In genomic region chr16:12539185-12539929, GRCh38 we compare ENCODE assay signal across 8 cellular contexts.
DNase-seq lines count a peak whose midpoint lies in the region; ATAC-seq, FAIRE-seq and TF ChIP-seq lines count a peak whose summit lies in the region.

No MANE protein-coding gene starts in this region.

- H4K20me1 ChIP-seq in keratinocyte (ENCODE audit: control insufficient read depth, extremely low read depth, insufficient read depth, low read length), result no peaks in the 10 kb centered on the region

- peaks cover 5% of the 10 kb centered on the region for H3K9me1 ChIP-seq in keratinocyte (ENCODE audit: control insufficient read depth, extremely low read depth, insufficient read depth, low read length)

- H3K18ac ChIP-seq in neuronal stem cell (ENCODE audit: low read length), result no peak overlapping the region

- no peak overlapping the region for H2AK5ac ChIP-seq in neuronal stem cell (ENCODE audit: low read depth, low read length)

- dilution Hi-C loops in keratinocyte (cut with MboI; ENCODE audit: extremely low pct_ligation_motif_present, low sequenced_read_pairs), result no loop called here

- no peak overlapping the region for H2BK120ac ChIP-seq in neuronal stem cell (ENCODE audit: low read depth, low read length)

- no peak overlapping the region for H2BK12ac ChIP-seq in neuronal stem cell (ENCODE audit: low read length)

- no peak overlapping the region for H3K4ac ChIP-seq in neuronal stem cell (ENCODE audit: low read length)

- H3K4me1 ChIP-seq in keratinocyte (ENCODE audit: control insufficient read depth, extremely low read depth, insufficient read depth, low read length), result peaks cover 20% of the 10 kb centered on the region
- no peaks in the 10 kb centered on the region for H3K4me1 ChIP-seq in neuronal stem cell (ENCODE audit: control insufficient read depth in 2 of 2, insufficient read depth in 1 of 2, low read depth in 1 of 2, low read length in 2 of 2)
- H3K4me1 ChIP-seq in left lung, result peaks cover 0 to 8% of the 10 kb centered on the region in 2 donors

- FAIRE-seq in keratinocyte (lab: Jason Lieb, UNC), result peak; percentile 5

- no peak overlapping the region for H3K4me3 Mint-ChIP-seq in T-helper 17 cell

- H3K9ac ChIP-seq in keratinocyte (ENCODE audit: control insufficient read depth, extremely low read depth, insufficient read depth, low read length), result no peak overlapping the region
- H3K9ac ChIP-seq in neuronal stem cell (ENCODE audit: low read depth, low read length, poor library complexity), result no peak overlapping the region

- no peaks in the 10 kb centered on the region for H3K36me3 ChIP-seq in GM06990 (ENCODE audit: control insufficient read depth, insufficient read depth, low read length)
- H3K36me3 ChIP-seq in keratinocyte (ENCODE audit: control insufficient read depth in 2 of 2, extremely low read depth in 1 of 2, insufficient read depth in 2 of 2, low read length in 2 of 2), result no peaks in the 10 kb centered on the region
- no peaks in the 10 kb centered on the region for H3K36me3 ChIP-seq in neuronal stem cell (replicated peaks in 1 of 2; ENCODE audit: control insufficient read depth in 2 of 2, insufficient read depth in 2 of 2, low read length in 2 of 2)
- H3K36me3 ChIP-seq in left lung, result no peaks in the 10 kb centered on the region

- no peak overlapping the region for H2BK15ac ChIP-seq in neuronal stem cell (ENCODE audit: low read length)

- H4K8ac ChIP-seq in neuronal stem cell (ENCODE audit: low read depth, low read length), result no peak overlapping the region

- TF ChIP-seq CTCF in GM06990 (IDR thresholded peaks at IDR 0.05; ENCODE audit: insufficient read depth, low read length, poor library complexity, severe bottlenecking) (no peak), HFF-Myc (IDR thresholded peaks at IDR 0.05; ENCODE audit: low read depth, low read length, missing control alignments) (no peak), keratinocyte (optimal IDR thresholded peaks at IDR 0.05 in 1 of 3, IDR thresholded peaks at IDR 0.05 in 1 of 3, conservative IDR thresholded peaks at IDR 0.05 in 1 of 3; ENCODE audit: extremely low read depth in 1 of 3, insufficient read depth in 2 of 3, low read length in 3 of 3) (no peak), left lung (IDR thresholded peaks at IDR 0.05) (no peak)

- WGBS in neuronal stem cell (ENCODE audit: extremely low coverage in 2 of 2, insufficient read length in 2 of 2, insufficient replicate concordance in 1 of 2), 2 donors, result no CpG with 5 or more reads among the region's 8 CpGs

- H3K14ac ChIP-seq in neuronal stem cell (ENCODE audit: low read length), result no peak overlapping the region

- ATAC-seq in T-helper 17 cell (peak; percentile 26), left lung (no peak)

- H3K4me1 Mint-ChIP-seq in T-helper 17 cell, result peaks cover 31% of the 10 kb centered on the region

- DNase-seq in GM06990 (ENCODE audit: extremely low read depth, insufficient read length) (peak; percentile 68), HFF-Myc (ENCODE audit: extremely low read depth, low read depth) (peak; percentile 52), T-helper 17 cell (no peak), keratinocyte (ENCODE audit: low read depth, low spot score) (no peak), GF-D8 (lab: John Stamatoyannopoulos, UW) (no peak), neuronal stem cell (ENCODE audit: low spot score) (no peak), DMS153 (lab: John Stamatoyannopoulos, UW) (no peak), left lung (no peak)

- H3K79me2 ChIP-seq in keratinocyte (ENCODE audit: control insufficient read depth, insufficient read depth, low read length), result no peaks in the 10 kb centered on the region

- no peak overlapping the region for H3K4me3 ChIP-seq in GM06990 (replicated peaks; ENCODE audit: low read depth, low read length)
- no peak overlapping the region for H3K4me3 ChIP-seq in HFF-Myc (replicated peaks; ENCODE audit: low read depth, low read length)
- no peak overlapping the region for H3K4me3 ChIP-seq in keratinocyte (ENCODE audit: control insufficient read depth in 2 of 3, extremely low read depth in 1 of 3, insufficient read depth in 2 of 3, low read depth in 1 of 3, low read length in 3 of 3)
- H3K4me3 ChIP-seq in neuronal stem cell (ENCODE audit: low read length in 2 of 2), result no peak overlapping the region
- H3K4me3 ChIP-seq in left lung, result no peak overlapping the region

- H3K23ac ChIP-seq in neuronal stem cell (ENCODE audit: low read depth, low read length, poor library complexity), result no peak overlapping the region

- H3K27ac ChIP-seq in keratinocyte (ENCODE audit: control insufficient read depth, insufficient read depth, low read length), result peak overlapping the region; percentile 57
- H3K27ac ChIP-seq in neuronal stem cell (replicated peaks; ENCODE audit: low read length), result no peak overlapping the region
- H3K27ac ChIP-seq in left lung, result no peak overlapping the region

- H4K91ac ChIP-seq in neuronal stem cell (ENCODE audit: low read depth, low read length, poor library complexity), result no peak overlapping the region

- no peaks in the 10 kb centered on the region for H3K27me3 Mint-ChIP-seq in T-helper 17 cell

- no peaks in the 10 kb centered on the region for H3K79me1 ChIP-seq in neuronal stem cell (ENCODE audit: low read depth, low read length)

- H3K36me3 Mint-ChIP-seq in T-helper 17 cell (ENCODE audit: low read depth), result no peaks in the 10 kb centered on the region

- peak overlapping the region; percentile 75 for H3K4me2 ChIP-seq in keratinocyte (ENCODE audit: control insufficient read depth, extremely low read depth, insufficient read depth, low read depth, low read length)
- no peak overlapping the region for H3K4me2 ChIP-seq in neuronal stem cell (ENCODE audit: insufficient read depth, low read length, poor library complexity, severe bottlenecking)

- no peaks in the 10 kb centered on the region for H3K27me3 ChIP-seq in GM06990 (replicated peaks; ENCODE audit: control insufficient read depth, insufficient read depth, low read length)
- H3K27me3 ChIP-seq in keratinocyte (ENCODE audit: control insufficient read depth, extremely low read depth, insufficient read depth, low read length), result no peaks in the 10 kb centered on the region
- H3K27me3 ChIP-seq in neuronal stem cell (ENCODE audit: control insufficient read depth in 3 of 3, insufficient read depth in 3 of 3, low read depth in 1 of 3, low read length in 3 of 3), result no peaks in the 10 kb centered on the region
- no peaks in the 10 kb centered on the region for H3K27me3 ChIP-seq in left lung

- no peak overlapping the region for H2BK5ac ChIP-seq in neuronal stem cell (ENCODE audit: low read length)

- no peak overlapping the region for H3K27ac Mint-ChIP-seq in T-helper 17 cell

- intact Hi-C loops in left lung (cut with DNase I), result no loop called here

- H3K9me3 ChIP-seq in T-helper 17 cell (ENCODE audit: control insufficient read depth, low read length, poor library complexity, severe bottlenecking) (no peaks in the 10 kb centered on the region), keratinocyte (ENCODE audit: control insufficient read depth, low read depth, low read length) (no peaks in the 10 kb centered on the region), neuronal stem cell (replicated peaks in 1 of 2; ENCODE audit: control insufficient read depth in 2 of 2, insufficient read depth in 1 of 2, low read depth in 1 of 2, low read length in 2 of 2) (no peaks in the 10 kb centered on the region), left lung (no peaks in the 10 kb centered on the region)

- no peak overlapping the region for H2AFZ ChIP-seq in keratinocyte (ENCODE audit: control insufficient read depth, low read length)
- H2AFZ ChIP-seq in neuronal stem cell (ENCODE audit: low read length), result no peak overlapping the region

Comparison
In these comparisons a context has a peak if more than half of its experiments do, and no peak if none do; other contexts are left out.
1. DNase-seq: peak in GM06990 (single experiment) and HFF-Myc (single experiment); none in T-helper 17 cell (0 of 3), keratinocyte (single experiment), GF-D8 (single experiment), neuronal stem cell (single experiment), DMS153 (single experiment) and left lung (0 of 2).